ENCODE assay signal across 15 cellular contexts in genomic region chr7:18414885-18415284, GRCh38.
"Had no signal": no experiment of that assay in that cellular context is flagged by ENCODE, and none has a peak within 500 bp of the region (broad histone marks: within the 10 kb centered on the region; RNA-seq: fewer than 3 reads in every experiment).

No MANE protein-coding gene starts in this region.

- H3K4me3 ChIP-seq: body of pancreas, left ventricle myocardium inferior, tibial nerve, vagina had no signal

- ATAC-seq: activated T-helper 17 cell treated with anti-CD3 and anti-CD28 coated beads, Interleukin-2, amount 50 U/mL, for 72 hours; body of pancreas; effector memory CD8-positive, alpha-beta T cell; right cardiac atrium had no signal

- H3K36me3 ChIP-seq: left ventricle myocardium inferior, neutrophil, tibial nerve, vagina had no signal

- H3K27ac ChIP-seq: body of pancreas, left ventricle myocardium inferior, neutrophil, tibial nerve, vagina had no signal

- DNase-seq: activated CD4-positive, alpha-beta T cell treated with anti-CD3 and anti-CD28 coated beads, Interleukin-2, amount 50 U/mL, for 1 hour; activated CD4-positive, CD25-positive, alpha-beta regulatory T cell; activated T-cell treated with anti-CD3 and anti-CD28 coated beads for 4 hours; body of pancreas; cortex of kidney; effector memory CD8-positive, alpha-beta T cell; kidney; left ventricle myocardium inferior; naive B cell; right cardiac atrium; small intestine had no signal

- H3K27me3 ChIP-seq: body of pancreas, neutrophil, tibial nerve, vagina had no signal

- H3K4me1 ChIP-seq: body of pancreas, left ventricle myocardium inferior, tibial nerve, vagina had no signal

- H3K9me3 ChIP-seq: body of pancreas, left ventricle myocardium inferior, neutrophil, tibial nerve, vagina had no signal
